Comparison of ENCODE assay signal across 9 cellular contexts in genomic region chr10:31761156-31761555, GRCh38.
DNase-seq lines count a peak whose midpoint lies in the region; FAIRE-seq and TF ChIP-seq lines count a peak whose summit lies in the region.
"Had no signal": no experiment of that assay in that cellular context is flagged by ENCODE, and none has a peak within 500 bp of the region (broad histone marks: within the 10 kb centered on the region; RNA-seq: fewer than 3 reads in every experiment).

No MANE protein-coding gene starts in this region.

- WGBS in H1 (ENCODE audit: extremely low coverage in 1 of 2, insufficient coverage in 1 of 2, insufficient read length in 1 of 2, insufficient replicate concordance in 2 of 2, low coverage in 1 of 2, low lambda C conversion rate in 2 of 2, missing lambda C conversion rate in 1 of 2), 2 experiments, result 80% methylated on average over 3 of the region's 3 CpGs; no CpG with 5 or more reads in 1 of the 2 experiments
- WGBS in trophoblast cell (ENCODE audit: extremely low coverage, insufficient coverage, insufficient read length), result no CpG with 5 or more reads among the region's 3 CpGs

- H4K20me1 ChIP-seq in OCI-LY3 (ENCODE audit: insufficient read depth, low read length) (no peaks in the 10 kb centered on the region), H1 (replicated peaks in 1 of 2; ENCODE audit: control insufficient read depth in 1 of 2, insufficient read depth in 2 of 2, low read length in 2 of 2) (no peaks in the 10 kb centered on the region)

- TF ChIP-seq RAD21 in H1 (IDR thresholded peaks at IDR 0.05 in 1 of 2, conservative IDR thresholded peaks at IDR 0.05 in 1 of 2; ENCODE audit: low read depth in 2 of 2, low read length in 2 of 2), result no peak

- H4K91ac ChIP-seq in H1 (replicated peaks; ENCODE audit: insufficient read length, low read length) (no peak overlapping the region), trophoblast cell (ENCODE audit: low read depth, low read length) (no peak overlapping the region)

- no peaks in the 10 kb centered on the region for H3K36me3 ChIP-seq in OCI-LY3 (replicated peaks; ENCODE audit: low read depth, low read length)
- H3K36me3 ChIP-seq in H1 (ENCODE audit: control insufficient read depth in 2 of 4, insufficient read depth in 4 of 4, low read length in 3 of 4), result no peaks in the 10 kb centered on the region
- no peaks in the 10 kb centered on the region for H3K36me3 ChIP-seq in trophoblast cell (ENCODE audit: control insufficient read depth in 1 of 2, insufficient read depth in 2 of 2, low read length in 2 of 2)

- H3K23me2 ChIP-seq in H1 (ENCODE audit: low read depth, low read length), result peaks cover 5% of the 10 kb centered on the region; the same call in 1 of the 2 replicates

- no peak for TF ChIP-seq POLR2A in H1 (IDR thresholded peaks at IDR 0.05; ENCODE audit: control extremely low read depth in 1 of 2, low read depth in 2 of 2, low read length in 2 of 2)
- TF ChIP-seq POLR2A in H54 (IDR thresholded peaks at IDR 0.05; ENCODE audit: low read depth, low read length), result no peak

- no peak overlapping the region for H4K5ac ChIP-seq in H1 (ENCODE audit: insufficient read length, low read depth, low read length)

- H2AK5ac ChIP-seq in H1 (ENCODE audit: low read depth, low read length) (no peak overlapping the region; the same call in 1 of the 2 replicates), trophoblast cell (ENCODE audit: low read length) (no peak overlapping the region)

- no peak overlapping the region for H2BK20ac ChIP-seq in H1 (ENCODE audit: low read length)

- H2BK120ac ChIP-seq in H1 (replicated peaks; ENCODE audit: low read depth, low read length) (no peak overlapping the region), trophoblast cell (ENCODE audit: insufficient read depth, low read length, poor library complexity) (no peak overlapping the region)

- H2BK5ac ChIP-seq in H1 (ENCODE audit: low read depth, low read length) (no peak overlapping the region), trophoblast cell (ENCODE audit: low read depth, low read length, poor library complexity) (no peak overlapping the region)

- H3K79me2 ChIP-seq in OCI-LY3 (ENCODE audit: low read length) (no peaks in the 10 kb centered on the region), H1 (ENCODE audit: control insufficient read depth in 1 of 2, insufficient read depth in 2 of 2, low read length in 2 of 2) (no peaks in the 10 kb centered on the region), trophoblast cell (ENCODE audit: control insufficient read depth, insufficient read depth, low read length, poor library complexity) (no peaks in the 10 kb centered on the region)

- no peaks in the 10 kb centered on the region for H3K27me3 ChIP-seq in OCI-LY3 (ENCODE audit: low read depth, low read length)
- H3K27me3 ChIP-seq in H1 (replicated peaks in 1 of 4; ENCODE audit: control insufficient read depth in 3 of 4, extremely low read depth in 1 of 4, insufficient read depth in 3 of 4, low read length in 3 of 4), result no peaks in the 10 kb centered on the region; a peak in 1 of 7 replicates
- no peaks in the 10 kb centered on the region for H3K27me3 ChIP-seq in trophoblast cell (ENCODE audit: insufficient read depth, low read length)

- TF ChIP-seq CTCF in C4-2B (conservative IDR thresholded peaks at IDR 0.05), result no peak
- no peak for TF ChIP-seq CTCF in OCI-LY3 (IDR thresholded peaks at IDR 0.05; ENCODE audit: low read depth, low read length)
- TF ChIP-seq CTCF in H1 (IDR thresholded peaks at IDR 0.05; ENCODE audit: control extremely low read depth in 1 of 3, insufficient read depth in 1 of 3, low read depth in 1 of 3, low read length in 3 of 3), result no peak

- in situ Hi-C loops in G401 (cut with HindIII; ENCODE audit: low sequenced_read_pairs), result no loop called here

- POLR2A ChIA-PET in H1 (lab: Charles Lee; ENCODE audit: partially characterized antibody), result interaction anchor here (1.2 kb wide), 1 partner anchor 10 kb away, joined by 3 read pairs; no protein-coding TSS in a partner anchor

- CTCF ChIA-PET in H1 (lab: Charles Lee; ENCODE audit: partially characterized antibody), result interaction anchor here (0.9 to 1.2 kb wide), 3 partner anchors 9 to 26 kb away, joined by 3 to 4 read pairs (median 3); no protein-coding TSS in a partner anchor

- no peaks in the 10 kb centered on the region; the same call in 1 of the 2 replicates for H3K79me1 ChIP-seq in H1 (ENCODE audit: low read depth, low read length)
- peaks cover 6% of the 10 kb centered on the region for H3K79me1 ChIP-seq in trophoblast cell (ENCODE audit: low read length)

- H3K9me3 ChIP-seq in OCI-LY3 (ENCODE audit: insufficient read depth, low read length) (no peaks in the 10 kb centered on the region), H1 (ENCODE audit: insufficient read depth in 2 of 2, low read depth in 1 of 2, low read length in 1 of 2) (peaks cover 5% of the 10 kb centered on the region in 2 experiments; a peak in 2 of 4 replicates), trophoblast cell (ENCODE audit: insufficient read depth, low read depth, low read length) (no peaks in the 10 kb centered on the region)

- 0 out of 2 replicates have a peak overlapping the region, but pooled peaks have one; percentile 84 for H2AFZ ChIP-seq in OCI-LY3 (ENCODE audit: low read depth, low read length)
- H2AFZ ChIP-seq in H1 (ENCODE audit: low read length), result no peak overlapping the region
- no peak overlapping the region for H2AFZ ChIP-seq in trophoblast cell (ENCODE audit: insufficient read depth, low read length, poor library complexity)

- no peak overlapping the region for H3K4ac ChIP-seq in H1 (replicated peaks; ENCODE audit: insufficient read length, low read depth, low read length)
- H3K4ac ChIP-seq in trophoblast cell (ENCODE audit: low read depth, low read length), result no peak overlapping the region

- no peak overlapping the region for H3K23ac ChIP-seq in H1 (ENCODE audit: insufficient read length)
- H3K23ac ChIP-seq in trophoblast cell (ENCODE audit: low read length), result no peak overlapping the region

- no peak for TF ChIP-seq EP300 in H1 (IDR thresholded peaks at IDR 0.05; ENCODE audit: borderline replicate concordance in 1 of 2, low read depth in 2 of 2, low read length in 2 of 2)

- H3K18ac ChIP-seq in H1 (ENCODE audit: extremely low read depth, low read length) (no peak overlapping the region), trophoblast cell (ENCODE audit: low read length) (no peak overlapping the region)

- no peak overlapping the region for H3K14ac ChIP-seq in H1 (ENCODE audit: insufficient read length)
- no peak overlapping the region for H3K14ac ChIP-seq in trophoblast cell (ENCODE audit: low read length)

- H2BK15ac ChIP-seq in H1 (ENCODE audit: low read length), result 0 out of 2 replicates have a peak overlapping the region, but pooled peaks have one; percentile 1

- H3K27ac ChIP-seq in C4-2B (peak overlapping the region; percentile 84), OCI-LY3 (ENCODE audit: low read length) (no peak overlapping the region), H1 (ENCODE audit: low read depth, low read length) (no peak overlapping the region), trophoblast cell (ENCODE audit: low read depth, low read length) (no peak overlapping the region)

- H4K12ac ChIP-seq in trophoblast cell (ENCODE audit: low read depth, low read length), result no peak overlapping the region

- no peak for DNase-seq in H1 (ENCODE audit: low read depth in 1 of 2, low spot score in 2 of 2)
- DNase-seq in trophoblast cell, result peak; percentile 72 to 88
- DNase-seq in retina, result no peak
- DNase-seq in G401 (ENCODE audit: low spot score), result no peak
- DNase-seq in H54 (ENCODE audit: insufficient read length, low spot score), result no peak
- no peak for DNase-seq in GM19239 (ENCODE audit: insufficient read length, low spot score)
- DNase-seq: NCI-H2107 had no signal

- H3K56ac ChIP-seq in H1 (replicated peaks; ENCODE audit: insufficient read length, low read depth, low read length), result no peak overlapping the region

- H2BK12ac ChIP-seq in H1 (ENCODE audit: low read depth, low read length) (0 out of 2 replicates have a peak overlapping the region, but pooled peaks have one; percentile 22), trophoblast cell (ENCODE audit: low read length) (no peak overlapping the region)

- H3K4me3 ChIP-seq in OCI-LY3 (ENCODE audit: low read length) (0 out of 2 replicates have a peak overlapping the region, but pooled peaks have one; percentile 81), H1 (ENCODE audit: extremely low read depth in 1 of 4, insufficient read depth in 2 of 4, low read depth in 3 of 4, low read length in 4 of 4) (no peak overlapping the region), trophoblast cell (ENCODE audit: low read depth, low read length) (no peak overlapping the region)

- H3K4me1 ChIP-seq in OCI-LY3 (ENCODE audit: low read length) (peaks cover 7% of the 10 kb centered on the region; the same call in 1 of the 2 replicates), H1 (replicated peaks in 1 of 4; ENCODE audit: control insufficient read depth in 3 of 4, insufficient read depth in 4 of 4, low read length in 3 of 4) (peaks cover 15 to 26% (median 20%) of the 10 kb centered on the region in 4 experiments), trophoblast cell (ENCODE audit: control insufficient read depth in 1 of 2, insufficient read depth in 2 of 2, low read length in 2 of 2) (peaks cover 3% of the 10 kb centered on the region in 2 experiments)

- H3K9ac ChIP-seq in OCI-LY3 (ENCODE audit: low read length) (no peak overlapping the region), H1 (replicated peaks in 1 of 4; ENCODE audit: extremely low read depth in 1 of 4, low read depth in 3 of 4, low read length in 3 of 4) (no peak overlapping the region), trophoblast cell (ENCODE audit: low read length) (no peak overlapping the region)

- H4K8ac ChIP-seq in H1 (ENCODE audit: extremely low read depth, insufficient read depth, low read length) (no peak overlapping the region), trophoblast cell (ENCODE audit: low read depth, low read length) (no peak overlapping the region)

- FAIRE-seq in H1 (lab: Jason Lieb, UNC), result no peak
- no peak for FAIRE-seq in H54 (lab: Jason Lieb, UNC)
- FAIRE-seq in GM19239 (lab: Jason Lieb, UNC), result no peak

- H3K4me2 ChIP-seq in OCI-LY3 (ENCODE audit: low read length) (peak overlapping the region; percentile 93), H1 (ENCODE audit: insufficient read depth in 1 of 2, low read depth in 2 of 2, low read length in 2 of 2) (no peak overlapping the region; a peak in 1 of 4 replicates), trophoblast cell (ENCODE audit: low read length) (no peak overlapping the region)

TF ChIP-seq in H1, 55 proteins besides CTCF, POLR2A, EP300 and RAD21 (continues in another document):
- TF ChIP-seq PHF8 (conservative IDR thresholded peaks at IDR 0.05; ENCODE audit: low read depth, low read length), result no peak
- TF ChIP-seq SP4 (IDR thresholded peaks at IDR 0.05; ENCODE audit: low read length), result no peak
- no peak for TF ChIP-seq JUND (IDR thresholded peaks at IDR 0.05; ENCODE audit: low read length)
- no peak for TF ChIP-seq CTBP2 (IDR thresholded peaks at IDR 0.05; ENCODE audit: borderline replicate concordance, insufficient read depth, insufficient read length, low read length)
- no peak for TF ChIP-seq BACH1 (IDR thresholded peaks at IDR 0.05; ENCODE audit: low read length)
- TF ChIP-seq CEBPB (IDR thresholded peaks at IDR 0.05; ENCODE audit: low read depth, low read length), result no peak
- no peak for TF ChIP-seq RXRA (IDR thresholded peaks at IDR 0.05; ENCODE audit: insufficient read depth, low read depth, low read length)
- TF ChIP-seq POU5F1 (IDR thresholded peaks at IDR 0.05; ENCODE audit: low read depth, low read length), result no peak

Comparison
In these comparisons a context has a peak if more than half of its experiments do, and no peak if none do; other contexts are left out.
1. DNase-seq: peak in trophoblast cell (2 of 2); none in H1 (0 of 2), retina (single experiment), G401 (single experiment), H54 (single experiment) and GM19239 (single experiment).